In genomic region chr7:27709137-27710075, GRCh38 we compare ENCODE assay signal across 10 cellular contexts. TPM values are rescaled to one million over a fixed set of nuclear protein-coding genes. Genes with fewer than 3 reads are reported as not detected.
DNase-seq lines count a peak whose midpoint lies in the region; ATAC-seq and TF ChIP-seq lines count a peak whose summit lies in the region.
"Had no signal": no experiment of that assay in that cellular context is flagged by ENCODE, and none has a peak within 500 bp of the region (broad histone marks: within the 10 kb centered on the region; RNA-seq: fewer than 3 reads in every experiment).

No MANE protein-coding gene starts in this region.

- peak overlapping the region; percentile 36 for H3K4me2 ChIP-seq in Loucy (ENCODE audit: low read depth, low read length, poor library complexity, severe bottlenecking)

- peak overlapping the region; percentile 7 for H3K4me3 ChIP-seq in Loucy (ENCODE audit: low read length, poor library complexity, severe bottlenecking)
- H3K4me3 ChIP-seq: sigmoid colon, upper lobe of left lung had no signal

- peak overlapping the region; percentile 33 for H3K9ac ChIP-seq in Loucy (ENCODE audit: low read depth, low read length, poor library complexity, severe bottlenecking)

- no peak for ATAC-seq in HG03025 (IDR thresholded peaks at IDR 0.05; ENCODE audit: low FRiP score, unreplicated experiment)
- ATAC-seq in GM21723 (IDR thresholded peaks at IDR 0.05; ENCODE audit: unreplicated experiment): no peak
- no peak for ATAC-seq in GM18858 (IDR thresholded peaks at IDR 0.05; ENCODE audit: unreplicated experiment)

- peaks cover 22% of the 10 kb centered on the region for H3K4me1 ChIP-seq in Loucy (ENCODE audit: insufficient read depth, low read length, poor library complexity, severe bottlenecking)
- H3K4me1 ChIP-seq: upper lobe of left lung had no signal

- intact Hi-C loops in Calu3 (cut with micrococcal nuclease; ENCODE audit: unreplicated experiment): no loop called here

- no peaks in the 10 kb centered on the region for H3K9me2 ChIP-seq in Loucy (replicated peaks; ENCODE audit: low read depth, low read length)

- H3K4me1 Mint-ChIP-seq in Calu3 (ENCODE audit: low read depth, unreplicated experiment) (peaks cover 35% of the 10 kb centered on the region), chondrocyte (ENCODE audit: low read depth) (peaks cover 16% of the 10 kb centered on the region)

- DNase-seq in Calu3 (no peak), chondrocyte (ENCODE audit: low spot score) (no peak), non-pigmented ciliary epithelial cell (ENCODE audit: low read depth) (peak; percentile 52)
- DNase-seq: effector CD4-positive, alpha-beta T cell; sigmoid colon; upper lobe of left lung had no signal

- no peaks in the 10 kb centered on the region for H3K79me2 ChIP-seq in Loucy (ENCODE audit: insufficient read depth, low read length)

- no peaks in the 10 kb centered on the region for H3K36me3 ChIP-seq in Loucy (ENCODE audit: insufficient read depth, low read length)
- H3K36me3 ChIP-seq: sigmoid colon, upper lobe of left lung had no signal

- H3K9me3 Mint-ChIP-seq in Calu3 (ENCODE audit: low read depth, unreplicated experiment): peaks cover 3% of the 10 kb centered on the region
- H3K9me3 Mint-ChIP-seq in chondrocyte (ENCODE audit: low read depth): no peaks in the 10 kb centered on the region

- H3K4me3 Mint-ChIP-seq in Calu3 (ENCODE audit: low read depth, unreplicated experiment) (no peak overlapping the region), chondrocyte (ENCODE audit: unreplicated experiment) (no peak overlapping the region)

- no peaks in the 10 kb centered on the region for H3F3A ChIP-seq in Loucy (ENCODE audit: low read depth)

- H3K9me3 ChIP-seq in Loucy (ENCODE audit: insufficient read depth, low read depth, low read length): no peaks in the 10 kb centered on the region
- H3K9me3 ChIP-seq: sigmoid colon, upper lobe of left lung had no signal

- H3K27ac Mint-ChIP-seq in Calu3 (ENCODE audit: unreplicated experiment) (peak overlapping the region; percentile 1), chondrocyte (ENCODE audit: unreplicated experiment) (peak overlapping the region; percentile 56)

- H2AFZ ChIP-seq in Loucy (ENCODE audit: low read length): peak overlapping the region; percentile 34; the same call in 1 of the 2 replicates

- BruUV-seq in Calu3 (replicated peaks; lab: Mats Ljungman, UMichigan): no TSS peak

- no peak for TF ChIP-seq CTCF in Calu3 (IDR thresholded peaks at IDR 0.05; ENCODE audit: unreplicated experiment)
- TF ChIP-seq CTCF in Loucy (conservative IDR thresholded peaks at IDR 0.05; ENCODE audit: low read length): no peak
- TF ChIP-seq CTCF in chondrocyte (IDR thresholded peaks at IDR 0.05): no peak

- no peaks in the 10 kb centered on the region for H4K20me1 ChIP-seq in Loucy (ENCODE audit: insufficient read depth, low read length, poor library complexity, severe bottlenecking)

- H3K36me3 Mint-ChIP-seq in Calu3 (ENCODE audit: insufficient read depth, unreplicated experiment) (no peaks in the 10 kb centered on the region), chondrocyte (ENCODE audit: low read depth) (no peaks in the 10 kb centered on the region)

- no peaks in the 10 kb centered on the region for H3K27me3 ChIP-seq in Loucy (ENCODE audit: insufficient read depth, low read length, poor library complexity, severe bottlenecking)
- H3K27me3 ChIP-seq: sigmoid colon, upper lobe of left lung had no signal

- CTCF ChIA-PET in Calu3 (lab: Charles Lee): interaction anchor here (0.5 kb wide), 2 partner anchors 75 to 1179 kb away, joined by 3 read pairs; no protein-coding TSS in a partner anchor

- no peaks in the 10 kb centered on the region for H3K27me3 Mint-ChIP-seq in Calu3 (ENCODE audit: unreplicated experiment)
- no peaks in the 10 kb centered on the region for H3K27me3 Mint-ChIP-seq in chondrocyte (ENCODE audit: low read depth)

RNA-seq across cellular contexts. Expression of gene TAX1BP1, which starts 30.6 kb away (rescaled TPM):
- total RNA-seq in Calu3 (2022) (190 TPM in 2 replicates), chondrocyte (86.5 to 91.3 TPM (median 90.6 TPM) in 3 replicates)

RNA-seq across cellular contexts. Expression of gene HIBADH, which starts 46.7 kb away (rescaled TPM):
- total RNA-seq in Calu3 (2022) (74.6 and 75.9 TPM in 2 replicates), chondrocyte (18.9 to 24.4 TPM (median 20.6 TPM) in 3 replicates)
